28 cellular contexts compared by ENCODE assay signal in genomic region chr1:87180682-87181081, GRCh38.
DNase-seq lines count a peak whose midpoint lies in the region; ATAC-seq, FAIRE-seq and TF ChIP-seq lines count a peak whose summit lies in the region.
"Had no signal": no experiment of that assay in that cellular context is flagged by ENCODE, and none has a peak within 500 bp of the region (broad histone marks: within the 10 kb centered on the region; RNA-seq: fewer than 3 reads in every experiment).

No MANE protein-coding gene starts in this region.

- H3K4me1 ChIP-seq in OCI-LY3 (ENCODE audit: low read length) (peaks cover 31% of the 10 kb centered on the region), upper lobe of right lung (peaks cover 8% of the 10 kb centered on the region)
- H3K4me1 ChIP-seq: foreskin keratinocyte, prostate gland, thyroid gland had no signal

- H3K4me1 Mint-ChIP-seq in activated naive CD4-positive, alpha-beta T cell treated with anti-CD3 and anti-CD28 coated beads for 36 hours (ENCODE audit: low read depth) = no peaks in the 10 kb centered on the region
- H3K4me1 Mint-ChIP-seq: activated CD4-positive, alpha-beta T cell treated with anti-CD3 and anti-CD28 coated beads for 36 hours; activated naive CD8-positive, alpha-beta T cell treated with anti-CD3 and anti-CD28 coated beads for 36 hours; CD4-positive, CD25-positive, alpha-beta regulatory T cell; immature natural killer cell had no signal

- DNase-seq in NOMO-1 (lab: John Stamatoyannopoulos, UW; ENCODE audit: unreplicated experiment in 2 of 2) = peak; percentile 1 to 5
- no peak for DNase-seq in NOMO-1 treated with dmso at 0.1 percent for 144 hours (lab: John Stamatoyannopoulos, UW; ENCODE audit: unreplicated experiment)
- no peak for DNase-seq in left cardiac atrium
- no peak for DNase-seq in upper lobe of right lung
- DNase-seq in activated naive CD4-positive, alpha-beta T cell treated with anti-CD3 and anti-CD28 coated beads for 36 hours = no peak
- DNase-seq in frontal cortex (ENCODE audit: low spot score in 2 of 2) = no peak
- no peak for DNase-seq in NCI-H446 (lab: John Stamatoyannopoulos, UW)
- DNase-seq: 8988T; activated CD4-positive, alpha-beta T cell treated with anti-CD3 and anti-CD28 coated beads for 36 hours; activated effector memory CD4-positive, alpha-beta T cell treated with Interleukin-2 at 50 U/mL for 16 hours; activated naive CD8-positive, alpha-beta T cell treated with anti-CD3 and anti-CD28 coated beads for 36 hours; activated T-cell treated with anti-CD3 and anti-CD28 coated beads for 4 hours; caudate nucleus; CD4-positive, CD25-positive, alpha-beta regulatory T cell; cortex of kidney; foreskin keratinocyte; hypothalamus; immature natural killer cell; MM.1S; NCI-H524 treated with DMSO at 0.1 percent for 48 hours; stimulated activated naive CD8-positive, alpha-beta T cell treated with anti-CD3 and anti-CD28 coated beads, Interleukin-15, Interleukin-2, amounts not matched to agents 100 U/mL and 50 U/mL, for 24 hours; thyroid gland had no signal

- no peak overlapping the region for H3K27ac Mint-ChIP-seq in activated naive CD4-positive, alpha-beta T cell treated with anti-CD3 and anti-CD28 coated beads for 36 hours
- H3K27ac Mint-ChIP-seq: activated CD4-positive, alpha-beta T cell treated with anti-CD3 and anti-CD28 coated beads for 36 hours; activated naive CD8-positive, alpha-beta T cell treated with anti-CD3 and anti-CD28 coated beads for 36 hours; CD4-positive, CD25-positive, alpha-beta regulatory T cell; immature natural killer cell; T-helper 2 cell treated with Interferon-gamma antibody and Interleukin-4, amounts not matched to agents 5 μg/mL and 100 μg/mL, for 36 hours had no signal

- FAIRE-seq in frontal cortex (lab: Jason Lieb, UNC) = no peak
- FAIRE-seq: astrocyte, D721Med, GM12891 had no signal

- no peak overlapping the region for H2AFZ ChIP-seq in OCI-LY3 (ENCODE audit: low read depth, low read length)

- H3K27ac ChIP-seq in OCI-LY3 (ENCODE audit: low read length) (no peak overlapping the region), upper lobe of right lung (no peak overlapping the region)
- H3K27ac ChIP-seq: foreskin keratinocyte, prostate gland, thyroid gland had no signal

- H3K27me3 ChIP-seq in OCI-LY3 (ENCODE audit: low read depth, low read length) (no peaks in the 10 kb centered on the region), upper lobe of right lung (no peaks in the 10 kb centered on the region)
- H3K27me3 ChIP-seq: thyroid gland had no signal

- no peak overlapping the region for H3K9ac ChIP-seq in OCI-LY3 (ENCODE audit: low read length)

- no peaks in the 10 kb centered on the region for H3K9me3 Mint-ChIP-seq in activated naive CD4-positive, alpha-beta T cell treated with anti-CD3 and anti-CD28 coated beads for 36 hours
- H3K9me3 Mint-ChIP-seq: activated naive CD8-positive, alpha-beta T cell treated with anti-CD3 and anti-CD28 coated beads for 36 hours; T-helper 2 cell treated with Interferon-gamma antibody and Interleukin-4, amounts not matched to agents 5 μg/mL and 100 μg/mL, for 36 hours had no signal

- H3K4me3 Mint-ChIP-seq in activated naive CD4-positive, alpha-beta T cell treated with anti-CD3 and anti-CD28 coated beads for 36 hours = no peak overlapping the region
- H3K4me3 Mint-ChIP-seq: activated CD4-positive, alpha-beta T cell treated with anti-CD3 and anti-CD28 coated beads for 36 hours; activated naive CD8-positive, alpha-beta T cell treated with anti-CD3 and anti-CD28 coated beads for 36 hours; CD4-positive, CD25-positive, alpha-beta regulatory T cell; immature natural killer cell; T-helper 2 cell treated with Interferon-gamma antibody and Interleukin-4, amounts not matched to agents 5 μg/mL and 100 μg/mL, for 36 hours had no signal

- CTCF ChIA-PET in activated naive CD4-positive, alpha-beta T cell treated with anti-CD3 and anti-CD28 coated beads for 36 hours (lab: Charles Lee) = no interaction called here

- H3K4me2 ChIP-seq in OCI-LY3 (ENCODE audit: low read length) = peak overlapping the region; percentile 57

- H3K9me3 ChIP-seq in OCI-LY3 (ENCODE audit: insufficient read depth, low read length) = 0 out of 2 replicates have a peak, but pooled peaks cover 6% of the 10 kb centered on the region
- no peaks in the 10 kb centered on the region for H3K9me3 ChIP-seq in upper lobe of right lung
- H3K9me3 ChIP-seq: prostate gland, thyroid gland had no signal

- intact Hi-C loops in left cardiac atrium (cut with DNase I) (no loop called here), upper lobe of right lung (cut with DNase I) (no loop called here)
- intact Hi-C loops in activated naive CD4-positive, alpha-beta T cell treated with anti-CD3 and anti-CD28 coated beads for 36 hours (cut with micrococcal nuclease) = no loop called here

- no peaks in the 10 kb centered on the region for H3K36me3 ChIP-seq in OCI-LY3 (replicated peaks; ENCODE audit: low read depth, low read length)
- H3K36me3 ChIP-seq in upper lobe of right lung = no peaks in the 10 kb centered on the region
- H3K36me3 ChIP-seq: prostate gland, thyroid gland had no signal

- no peaks in the 10 kb centered on the region for H3K36me3 Mint-ChIP-seq in activated naive CD4-positive, alpha-beta T cell treated with anti-CD3 and anti-CD28 coated beads for 36 hours (ENCODE audit: low read depth)
- H3K36me3 Mint-ChIP-seq: activated naive CD8-positive, alpha-beta T cell treated with anti-CD3 and anti-CD28 coated beads for 36 hours; CD4-positive, CD25-positive, alpha-beta regulatory T cell; immature natural killer cell had no signal

- H3K4me3 ChIP-seq in OCI-LY3 (ENCODE audit: low read length) (no peak overlapping the region), upper lobe of right lung (no peak overlapping the region)
- H3K4me3 ChIP-seq: prostate gland, thyroid gland had no signal

- ATAC-seq in left cardiac atrium = peak; percentile 44 to 88
- peak; percentile 23 for ATAC-seq in upper lobe of right lung
- ATAC-seq: activated CD4-positive, alpha-beta T cell treated with anti-CD3 and anti-CD28 coated beads for 36 hours; foreskin keratinocyte; stimulated activated naive CD8-positive, alpha-beta T cell treated with anti-CD3 and anti-CD28 coated beads, Interleukin-15, Interleukin-2, amounts not matched to agents 100 U/mL and 50 U/mL, for 24 hours had no signal

- peaks cover 15% of the 10 kb centered on the region for H3K27me3 Mint-ChIP-seq in activated naive CD4-positive, alpha-beta T cell treated with anti-CD3 and anti-CD28 coated beads for 36 hours (ENCODE audit: low read depth)

- TF ChIP-seq CTCF in OCI-LY3 (IDR thresholded peaks at IDR 0.05; ENCODE audit: low read depth, low read length) = no peak
- no peak for TF ChIP-seq CTCF in upper lobe of right lung (IDR thresholded peaks at IDR 0.05)

- no peaks in the 10 kb centered on the region for H4K20me1 ChIP-seq in OCI-LY3 (ENCODE audit: insufficient read depth, low read length)

- H3K79me2 ChIP-seq in OCI-LY3 (ENCODE audit: low read length) = no peaks in the 10 kb centered on the region

Comparison
In these comparisons a context has a peak if more than half of its experiments do, and no peak if none do; other contexts are left out.
1. DNase-seq: peak in NOMO-1 (2 of 2); none in NOMO-1 treated with dmso at 0.1 percent for 144 hours (single experiment), left cardiac atrium (single experiment), upper lobe of right lung (single experiment), activated naive CD4-positive, alpha-beta T cell treated with anti-CD3 and anti-CD28 coated beads for 36 hours (single experiment), frontal cortex (0 of 2) and NCI-H446 (0 of 2).